ENCODE assay signal across 22 cellular contexts in genomic region chr1:63967901-63968300, GRCh38.
"Had no signal": no experiment of that assay in that cellular context is flagged by ENCODE, and none has a peak within 500 bp of the region (broad histone marks: within the 10 kb centered on the region; RNA-seq: fewer than 3 reads in every experiment).

No MANE protein-coding gene starts in this region.

- H3K27ac ChIP-seq: left lung, sigmoid colon, uterus had no signal

- H3K4me3 ChIP-seq: heart right ventricle, left lung, lung, pancreas, psoas muscle, sigmoid colon, thoracic aorta, uterus had no signal

- H3K9me3 ChIP-seq: heart right ventricle, left lung, pancreas, psoas muscle, sigmoid colon, thoracic aorta, uterus had no signal

- H3K27me3 ChIP-seq: heart right ventricle, left lung, pancreas, sigmoid colon, uterus had no signal

- H3K36me3 ChIP-seq: heart right ventricle, left lung, pancreas, sigmoid colon, thoracic aorta, uterus had no signal

- H3K4me1 ChIP-seq: uterus had no signal

- DNase-seq: activated CD4-positive, alpha-beta memory T cell treated with anti-CD3 and anti-CD28 coated beads, Interleukin-2, amount 10 ng/mL, durations not matched to agents 7 days and 5 days; activated CD4-positive, alpha-beta T cell treated with anti-CD3 and anti-CD28 coated beads, Interleukin-2, amount 10 ng/mL, durations not matched to agents 7 days and 5 days; activated CD4-positive, CD25-positive, alpha-beta regulatory T cell treated with anti-CD3 and anti-CD28 coated beads, Interleukin-2, amount 50 U/mL, for 72 hours; activated CD8-positive, alpha-beta memory T cell treated with anti-CD3 and anti-CD28 coated beads, Interleukin-2, amount 50 U/mL, for 48 hours; activated naive CD8-positive, alpha-beta T cell treated with anti-CD3 and anti-CD28 coated beads, Interleukin-2, amount 50 U/mL, for 24 hours; activated T-cell treated with anti-CD3 and anti-CD28 coated beads, Interleukin-2, amount 50 U/mL, for 4 hours; effector memory CD8-positive, alpha-beta T cell; erythroblast; foreskin melanocyte; left lung; mesendoderm; nephron progenitor cell; sigmoid colon; small intestine; stimulated activated CD4-positive, alpha-beta T cell treated with anti-CD3 and anti-CD28 coated beads, Interleukin-4, amount 100 ng/mL, for 24 hours; uterus had no signal

- ATAC-seq: activated naive CD8-positive, alpha-beta T cell treated with anti-CD3 and anti-CD28 coated beads, Interleukin-2, amount 50 U/mL, for 24 hours; activated T-cell treated with anti-CD3 and anti-CD28 coated beads, Interleukin-2, amount 50 U/mL, for 4 hours; effector memory CD8-positive, alpha-beta T cell; stimulated activated effector memory CD8-positive, alpha-beta T cell treated with anti-CD3 and anti-CD28 coated beads, Interleukin-12 subunit alpha, Interleukin-12 subunit beta, amount 100 ng/mL, for 72 hours had no signal
